In genomic region chr3:33442190-33442589, GRCh38 we compare ENCODE assay signal across 10 cellular contexts. TPM values are rescaled to one million over a fixed set of nuclear protein-coding genes. Genes with fewer than 3 reads are reported as not detected.
A peak's percentile ranks its signal among the peaks of the same experiment; 100 is the strongest.
DNase-seq lines count a peak whose midpoint lies in the region; ATAC-seq and TF ChIP-seq lines count a peak whose summit lies in the region.
"Had no signal": no experiment of that assay in that cellular context is flagged by ENCODE, and none has a peak within 500 bp of the region (broad histone marks: within the 10 kb centered on the region; RNA-seq: fewer than 3 reads in every experiment).

No MANE protein-coding gene starts in this region.

- in situ Hi-C loops in GM23248 (cut with MboI) (no loop called here), gastrocnemius medialis (cut with MboI; ENCODE audit: low sequenced_read_pairs in 4 of 4) (no loop called here)

- no peaks in the 10 kb centered on the region for H3K27me3 ChIP-seq in GM23248 (replicated peaks; ENCODE audit: insufficient read depth)
- no peaks in the 10 kb centered on the region for H3K27me3 ChIP-seq in PC-9 (ENCODE audit: insufficient read depth, low read depth)
- H3K27me3 ChIP-seq in endodermal cell (ENCODE audit: control insufficient read depth, insufficient read depth, low read length, poor library complexity, severe bottlenecking), result no peaks in the 10 kb centered on the region
- H3K27me3 ChIP-seq in gastrocnemius medialis, result no peaks in the 10 kb centered on the region

- H3K79me2 ChIP-seq in GM23248 (ENCODE audit: insufficient read depth), result peaks cover 26% of the 10 kb centered on the region
- peaks cover 26% of the 10 kb centered on the region for H3K79me2 ChIP-seq in PC-9 (ENCODE audit: low read depth)

- no peak overlapping the region for H3K27ac Mint-ChIP-seq in endodermal cell

- H3K4me3 Mint-ChIP-seq in endodermal cell, result peak overlapping the region; percentile 77

- no peaks in the 10 kb centered on the region for H3K36me3 Mint-ChIP-seq in endodermal cell (ENCODE audit: low read depth)

- H3F3A ChIP-seq in GM23248 (ENCODE audit: insufficient read depth), result peaks cover 37% of the 10 kb centered on the region
- H3F3A ChIP-seq in PC-9 (ENCODE audit: insufficient read depth, low read depth), result peaks cover 23% of the 10 kb centered on the region; the same call in 1 of the 2 replicates

- 71 to 81% methylated on average over 4 of the region's 4 CpGs for WGBS in GM23248 (ENCODE audit: low coverage in 1 of 2, low lambda C conversion rate in 2 of 2, missing lambda C conversion rate in 2 of 2), 2 experiments
- WGBS in endodermal cell (ENCODE audit: insufficient coverage in 1 of 2, insufficient read length in 1 of 2), 2 experiments, result 82 to 88% methylated on average over 3 to 4 of the region's 4 CpGs

- BruUV-seq in PC-9 (replicated peaks; lab: Mats Ljungman, UMichigan), result no TSS peak

- ATAC-seq in gastrocnemius medialis (no peak), HG02870 (IDR thresholded peaks at IDR 0.05; ENCODE audit: unreplicated experiment) (no peak)

- TF ChIP-seq POLR2A in gastrocnemius medialis (IDR thresholded peaks at IDR 0.05), result no peak

- CTCF ChIA-PET in PC-9 (lab: Charles Lee), result no interaction called here

- no peaks in the 10 kb centered on the region for H3K27me3 Mint-ChIP-seq in endodermal cell (ENCODE audit: insufficient read depth)

- TF ChIP-seq CTCF in PC-9 (conservative IDR thresholded peaks at IDR 0.05) (no peak), endodermal cell (conservative IDR thresholded peaks at IDR 0.05) (no peak), gastrocnemius medialis (IDR thresholded peaks at IDR 0.05 in 4 of 5, conservative IDR thresholded peaks at IDR 0.05 in 1 of 5) (no peak)

- H4K20me1 ChIP-seq in GM23248 (ENCODE audit: insufficient read depth) (peaks cover under 1% of the 10 kb centered on the region), PC-9 (ENCODE audit: insufficient read depth) (peaks cover 9% of the 10 kb centered on the region; the same call in 1 of the 2 replicates)

- H3K36me3 ChIP-seq in GM23248 (ENCODE audit: low read depth) (no peaks in the 10 kb centered on the region), PC-9 (ENCODE audit: low read depth) (no peaks in the 10 kb centered on the region), endodermal cell (ENCODE audit: control insufficient read depth, insufficient read depth, low read length) (no peaks in the 10 kb centered on the region), gastrocnemius medialis (no peaks in the 10 kb centered on the region)

- H3K4me1 ChIP-seq in GM23248 (ENCODE audit: insufficient read depth) (peaks cover 19% of the 10 kb centered on the region), PC-9 (replicated peaks; ENCODE audit: insufficient read depth) (peaks cover 15% of the 10 kb centered on the region), endodermal cell (ENCODE audit: control insufficient read depth, insufficient read depth, low read length) (no peaks in the 10 kb centered on the region), gastrocnemius medialis (peaks cover 20 to 23% of the 10 kb centered on the region in 2 donors)

- no peaks in the 10 kb centered on the region for H3K9me2 ChIP-seq in GM23248 (ENCODE audit: insufficient read depth)
- H3K9me2 ChIP-seq in PC-9 (ENCODE audit: insufficient read depth), result no peaks in the 10 kb centered on the region

- peak overlapping the region; percentile 94 for H2AFZ ChIP-seq in GM23248
- H2AFZ ChIP-seq in PC-9, result peak overlapping the region; percentile 88

- H3K9ac ChIP-seq in GM23248 (no peak overlapping the region), endodermal cell (ENCODE audit: extremely low read depth, low read length, poor library complexity, severe bottlenecking) (no peak overlapping the region)

- peaks cover 17% of the 10 kb centered on the region for H3K4me1 Mint-ChIP-seq in endodermal cell

- no peak for DNase-seq in GM23248
- no peak for DNase-seq in PC-9
- DNase-seq in endodermal cell, result no peak
- no peak for DNase-seq in gastrocnemius medialis
- no peak for DNase-seq in occipital lobe (lab: John Stamatoyannopoulos, UW)
- DNase-seq in hepatic stellate cell (ENCODE audit: low spot score), result no peak
- DNase-seq: activated effector memory CD4-positive, alpha-beta T cell treated with Interleukin-2 at 50 U/mL for 16 hours; effector CD8-positive, alpha-beta T cell; NCI-H2171 treated with DMSO at 0.1 percent for 48 hours had no signal

- H3K4me2 ChIP-seq in GM23248 (ENCODE audit: unreplicated experiment) (no peak overlapping the region), PC-9 (peak overlapping the region; percentile 77)

- H3K4me3 ChIP-seq in GM23248 (no peak overlapping the region), PC-9 (peak overlapping the region; percentile 71; the same call in 1 of the 2 replicates), endodermal cell (ENCODE audit: low read length) (no peak overlapping the region), gastrocnemius medialis (no peak overlapping the region)

- peak overlapping the region; percentile 100 for H3K27ac ChIP-seq in GM23248
- H3K27ac ChIP-seq in PC-9, result peak overlapping the region; percentile 88
- no peak overlapping the region for H3K27ac ChIP-seq in endodermal cell (ENCODE audit: low read depth, low read length)
- peak overlapping the region in 3 of 4 donors; percentile 92 to 95 (median 94) for H3K27ac ChIP-seq in gastrocnemius medialis

- intact Hi-C loops in PC-9 (cut with micrococcal nuclease; ENCODE audit: unreplicated experiment) (loop anchor here (5.0 to 10.0 kb wide), 2 partner anchors 273 to 355 kb away; partner anchors contain the start of genes CLASP2 and PDCD6IP), gastrocnemius medialis (cut with DNase I; ENCODE audit: low total_unique reads) (loop anchor here (5.0 kb wide), 2 partner anchors 215 to 355 kb away; partner anchors contain the start of gene PDCD6IP)

- no peaks in the 10 kb centered on the region for H3K9me3 ChIP-seq in GM23248 (ENCODE audit: low read depth)
- H3K9me3 ChIP-seq in PC-9 (ENCODE audit: insufficient read depth, low read depth), result no peaks in the 10 kb centered on the region
- H3K9me3 ChIP-seq in endodermal cell (ENCODE audit: control insufficient read depth, low read length), result no peaks in the 10 kb centered on the region
- H3K9me3 ChIP-seq in gastrocnemius medialis, result no peaks in the 10 kb centered on the region

- peaks cover 2% of the 10 kb centered on the region for H3K9me3 Mint-ChIP-seq in endodermal cell

- POLR2A ChIA-PET in PC-9 (lab: Charles Lee; ENCODE audit: unreplicated experiment), result no interaction called here

RNA-seq across cellular contexts. Expression of gene UBP1, which starts 2.0 kb away (rescaled TPM):
- 27.4 and 38.7 TPM in 2 replicates for total RNA-seq in GM23248 (2014; rRNA removed; shearing (Covaris generic))
- polyA plus RNA-seq in GM23248 (2016; fragmentation: Nextera tagmentation; extraction: Ambion mirVana), result 12.5 and 13.3 TPM in 2 replicates
- total RNA-seq in PC-9 (2021) (47.9 and 50.4 TPM in 2 replicates), endodermal cell (10 to 100 TPM; 69.2 to 84.5 TPM), gastrocnemius medialis (10 to 100 TPM; 19.1 to 28.9 (median 24.2) TPM), occipital lobe (81.9 TPM)
- polyA plus RNA-seq in endodermal cell (2013, experiment 1 of 2), result 65.8 TPM
- polyA plus RNA-seq in endodermal cell (2013, experiment 2 of 2), result 62.4 TPM
